ENCODE assay signal across 28 cellular contexts in the genomic region with DNA sequence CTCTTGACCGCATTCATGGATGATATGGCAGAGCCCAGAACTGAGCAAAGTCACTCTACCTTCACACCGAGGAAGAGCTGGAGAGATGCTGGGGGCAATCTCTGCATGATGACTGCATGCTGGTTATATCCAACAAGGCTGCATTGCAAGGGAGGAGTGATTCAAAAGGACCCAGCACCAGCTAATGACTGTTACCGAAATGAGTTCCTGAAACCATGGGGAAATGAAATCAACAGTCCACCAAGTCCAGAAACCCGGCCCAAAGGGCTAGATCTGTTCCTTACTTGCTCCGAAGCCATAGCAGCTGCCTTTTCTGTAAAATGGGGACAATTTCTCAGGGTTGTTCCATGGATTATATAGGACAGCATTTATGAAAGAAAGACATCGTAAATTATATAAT. TPM values are rescaled to one million over a fixed set of nuclear protein-coding genes. Genes with fewer than 3 reads are reported as not detected.
"Had no signal": no experiment of that assay in that cellular context is flagged by ENCODE, and none has a peak within 500 bp of the region (broad histone marks: within the 10 kb centered on the region; RNA-seq: fewer than 3 reads in every experiment).

No MANE protein-coding gene starts in this region.

- H3K36me3 ChIP-seq: esophagus muscularis mucosa, gastrocnemius medialis, left ventricle myocardium inferior, lower lobe of right lung, pancreas, tibial artery, upper lobe of right lung, vagina had no signal

- H3K4me3 ChIP-seq: esophagus muscularis mucosa, gastrocnemius medialis, left ventricle myocardium inferior, lower lobe of right lung, pancreas, smooth muscle cell, tibial artery, upper lobe of right lung, vagina had no signal

- H3K4me1 ChIP-seq: pancreas had no signal

- H3K27me3 ChIP-seq: gastrocnemius medialis, pancreas, upper lobe of right lung, vagina had no signal

- H3K27ac Mint-ChIP-seq: natural killer cell; progenitor cell of endocrine pancreas; stimulated activated effector memory CD8-positive, alpha-beta T cell treated with anti-CD3 and anti-CD28 coated beads, Interleukin-12 subunit alpha, Interleukin-12 subunit beta, amount 100 ng/mL, for 72 hours; stimulated activated naive CD8-positive, alpha-beta T cell treated with anti-CD3 and anti-CD28 coated beads, Interleukin-15, Interleukin-2, amounts not matched to agents 100 ng/mL and 50 ng/mL, for 24 hours had no signal

- H3K27ac ChIP-seq: epithelial cell of prostate, esophagus muscularis mucosa, gastrocnemius medialis, left ventricle myocardium inferior, lower lobe of right lung, pancreas, tibial artery, upper lobe of right lung, vagina had no signal

- H3K27me3 Mint-ChIP-seq: stimulated activated naive CD8-positive, alpha-beta T cell treated with anti-CD3 and anti-CD28 coated beads, Interleukin-15, Interleukin-2, amounts not matched to agents 100 ng/mL and 50 ng/mL, for 24 hours had no signal

- H3K9me3 ChIP-seq: gastrocnemius medialis, pancreas, upper lobe of right lung, vagina had no signal

- H3K36me3 Mint-ChIP-seq: stimulated activated effector memory CD8-positive, alpha-beta T cell treated with anti-CD3 and anti-CD28 coated beads, Interleukin-12 subunit alpha, Interleukin-12 subunit beta, amount 100 ng/mL, for 72 hours had no signal

- DNase-seq: cortex of kidney; effector memory CD4-positive, alpha-beta T cell; gastrocnemius medialis; glutamatergic neuron; mesenchymal stem cell; natural killer cell; pancreas; stimulated activated CD4-positive, alpha-beta T cell treated with anti-CD3 and anti-CD28 coated beads, Interleukin-2, amount 100 ng/mL, for 48 hours; stimulated activated CD8-positive, alpha-beta memory T cell treated with anti-CD3 and anti-CD28 coated beads, Interleukin-4, amount 100 ng/mL, for 48 hours; upper lobe of right lung had no signal

- ATAC-seq: gastrocnemius medialis; stimulated activated effector memory CD8-positive, alpha-beta T cell treated with anti-CD3 and anti-CD28 coated beads, Interleukin-12 subunit alpha, Interleukin-12 subunit beta, amount 100 ng/mL, for 72 hours had no signal

- H3K4me1 Mint-ChIP-seq: natural killer cell had no signal

- H3K4me3 Mint-ChIP-seq: natural killer cell; neural crest cell; stimulated activated effector memory CD8-positive, alpha-beta T cell treated with anti-CD3 and anti-CD28 coated beads, Interleukin-12 subunit alpha, Interleukin-12 subunit beta, amount 100 ng/mL, for 72 hours; stimulated activated naive CD8-positive, alpha-beta T cell treated with anti-CD3 and anti-CD28 coated beads, Interleukin-15, Interleukin-2, amounts not matched to agents 100 ng/mL and 50 ng/mL, for 24 hours had no signal

- H3K4me2 ChIP-seq: smooth muscle cell had no signal

RNA-seq across cellular contexts. Expression of a gene that starts 1.2 kb away (rescaled TPM):
- total RNA-seq: chondrocyte, esophagus muscularis mucosa, fibroblast of villous mesenchyme, gastrocnemius medialis, kidney, left cardiac atrium, left ventricle myocardium inferior, lower lobe of right lung, neural crest cell, pancreas, progenitor cell of endocrine pancreas, right cardiac atrium, smooth muscle cell, temporal lobe, upper lobe of right lung, vagina had no signal
- polyA plus RNA-seq: right cardiac atrium, smooth muscle cell had no signal

RNA-seq across cellular contexts. Expression of a gene that starts 11.1 kb away (rescaled TPM):
- total RNA-seq: chondrocyte, fibroblast of villous mesenchyme, left cardiac atrium, mononuclear cell, natural killer cell, neural crest cell, right cardiac atrium had no signal
- polyA plus RNA-seq: right cardiac atrium, smooth muscle cell had no signal
